1 cellular context compared by ENCODE assay signal in genomic region chr4:5823542-5824211, GRCh38.
TF ChIP-seq lines count a peak whose summit lies in the region.

No MANE protein-coding gene starts in this region.

TF ChIP-seq in GM12878, 131 proteins besides CTCF, POLR2A, EP300 and RAD21:
- peak; percentile 60 for TF ChIP-seq JUNB (IDR thresholded peaks at IDR 0.05)
- TF ChIP-seq MTA3 (IDR thresholded peaks at IDR 0.05; ENCODE audit: borderline replicate concordance, low read length) = no peak
- TF ChIP-seq TCF12 (IDR thresholded peaks at IDR 0.05; ENCODE audit: low read depth, low read length) = 0 out of 2 replicates have a peak, but pooled peaks have one; percentile 9
